In the genomic region with DNA sequence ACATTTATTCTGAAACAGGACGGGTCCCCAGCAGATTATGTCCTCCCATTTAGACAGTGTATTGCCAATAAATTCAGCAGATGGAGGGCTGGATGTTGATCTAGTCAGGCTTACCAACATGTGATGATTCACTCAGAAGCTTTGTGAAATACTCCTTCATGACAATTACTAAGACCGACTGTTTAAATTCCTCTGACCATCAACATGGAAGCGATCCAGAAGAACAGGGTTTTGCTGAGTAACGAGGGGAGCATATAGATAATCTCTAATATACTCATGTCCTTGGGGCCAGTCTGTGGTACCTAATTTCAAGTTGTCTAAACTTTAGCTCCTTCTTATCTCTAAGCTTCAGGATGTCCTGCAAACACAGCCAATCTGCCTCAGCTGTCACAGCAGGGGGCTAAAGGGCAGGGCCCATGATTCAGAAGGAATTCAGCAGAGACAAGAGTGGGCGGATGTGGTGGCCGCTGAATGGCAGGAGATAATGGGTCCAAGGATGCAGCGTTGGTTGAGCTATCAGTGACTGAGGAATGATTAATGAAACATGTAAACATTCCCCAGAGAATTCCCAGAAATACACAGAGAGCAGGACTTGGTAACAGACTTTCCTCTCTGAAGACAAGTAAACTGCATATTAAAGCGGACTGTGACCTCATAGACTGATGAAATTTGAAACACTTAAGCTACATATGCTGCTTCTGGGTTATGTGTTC, we compare ENCODE assay signal across 1 cellular context.
TF ChIP-seq lines count a peak whose summit lies in the region.

No MANE protein-coding gene starts in this region.

TF ChIP-seq in HepG2, 621 proteins besides CTCF, POLR2A, EP300 and RAD21 (continued from another document and continues in another):
- TF ChIP-seq, protein P1, sequence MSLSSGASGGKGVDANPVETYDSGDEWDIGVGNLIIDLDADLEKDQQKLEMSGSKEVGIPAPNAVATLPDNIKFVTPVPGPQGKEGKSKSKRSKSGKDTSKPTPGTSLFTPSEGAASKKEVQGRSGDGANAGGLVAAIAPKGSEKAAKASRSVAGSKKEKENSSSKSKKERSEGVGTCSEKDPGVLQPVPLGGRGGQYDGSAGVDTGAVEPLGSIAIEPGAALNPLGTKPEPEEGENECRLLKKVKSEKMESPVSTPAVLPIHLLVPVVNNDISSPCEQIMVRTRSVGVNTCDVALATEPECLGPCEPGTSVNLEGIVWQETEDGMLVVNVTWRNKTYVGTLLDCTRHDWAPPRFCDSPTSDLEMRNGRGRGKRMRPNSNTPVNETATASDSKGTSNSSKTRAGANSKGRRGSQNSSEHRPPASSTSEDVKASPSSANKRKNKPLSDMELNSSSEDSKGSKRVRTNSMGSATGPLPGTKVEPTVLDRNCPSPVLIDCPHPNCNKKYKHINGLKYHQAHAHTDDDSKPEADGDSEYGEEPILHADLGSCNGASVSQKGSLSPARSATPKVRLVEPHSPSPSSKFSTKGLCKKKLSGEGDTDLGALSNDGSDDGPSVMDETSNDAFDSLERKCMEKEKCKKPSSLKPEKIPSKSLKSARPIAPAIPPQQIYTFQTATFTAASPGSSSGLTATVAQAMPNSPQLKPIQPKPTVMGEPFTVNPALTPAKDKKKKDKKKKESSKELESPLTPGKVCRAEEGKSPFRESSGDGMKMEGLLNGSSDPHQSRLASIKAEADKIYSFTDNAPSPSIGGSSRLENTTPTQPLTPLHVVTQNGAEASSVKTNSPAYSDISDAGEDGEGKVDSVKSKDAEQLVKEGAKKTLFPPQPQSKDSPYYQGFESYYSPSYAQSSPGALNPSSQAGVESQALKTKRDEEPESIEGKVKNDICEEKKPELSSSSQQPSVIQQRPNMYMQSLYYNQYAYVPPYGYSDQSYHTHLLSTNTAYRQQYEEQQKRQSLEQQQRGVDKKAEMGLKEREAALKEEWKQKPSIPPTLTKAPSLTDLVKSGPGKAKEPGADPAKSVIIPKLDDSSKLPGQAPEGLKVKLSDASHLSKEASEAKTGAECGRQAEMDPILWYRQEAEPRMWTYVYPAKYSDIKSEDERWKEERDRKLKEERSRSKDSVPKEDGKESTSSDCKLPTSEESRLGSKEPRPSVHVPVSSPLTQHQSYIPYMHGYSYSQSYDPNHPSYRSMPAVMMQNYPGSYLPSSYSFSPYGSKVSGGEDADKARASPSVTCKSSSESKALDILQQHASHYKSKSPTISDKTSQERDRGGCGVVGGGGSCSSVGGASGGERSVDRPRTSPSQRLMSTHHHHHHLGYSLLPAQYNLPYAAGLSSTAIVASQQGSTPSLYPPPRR (CRISPR knock-in tag; IDR thresholded peaks at IDR 0.05; ENCODE audit: borderline replicate concordance) = peak; percentile 76; the same call in 1 of the 2 replicates
- TF ChIP-seq, protein P2, sequence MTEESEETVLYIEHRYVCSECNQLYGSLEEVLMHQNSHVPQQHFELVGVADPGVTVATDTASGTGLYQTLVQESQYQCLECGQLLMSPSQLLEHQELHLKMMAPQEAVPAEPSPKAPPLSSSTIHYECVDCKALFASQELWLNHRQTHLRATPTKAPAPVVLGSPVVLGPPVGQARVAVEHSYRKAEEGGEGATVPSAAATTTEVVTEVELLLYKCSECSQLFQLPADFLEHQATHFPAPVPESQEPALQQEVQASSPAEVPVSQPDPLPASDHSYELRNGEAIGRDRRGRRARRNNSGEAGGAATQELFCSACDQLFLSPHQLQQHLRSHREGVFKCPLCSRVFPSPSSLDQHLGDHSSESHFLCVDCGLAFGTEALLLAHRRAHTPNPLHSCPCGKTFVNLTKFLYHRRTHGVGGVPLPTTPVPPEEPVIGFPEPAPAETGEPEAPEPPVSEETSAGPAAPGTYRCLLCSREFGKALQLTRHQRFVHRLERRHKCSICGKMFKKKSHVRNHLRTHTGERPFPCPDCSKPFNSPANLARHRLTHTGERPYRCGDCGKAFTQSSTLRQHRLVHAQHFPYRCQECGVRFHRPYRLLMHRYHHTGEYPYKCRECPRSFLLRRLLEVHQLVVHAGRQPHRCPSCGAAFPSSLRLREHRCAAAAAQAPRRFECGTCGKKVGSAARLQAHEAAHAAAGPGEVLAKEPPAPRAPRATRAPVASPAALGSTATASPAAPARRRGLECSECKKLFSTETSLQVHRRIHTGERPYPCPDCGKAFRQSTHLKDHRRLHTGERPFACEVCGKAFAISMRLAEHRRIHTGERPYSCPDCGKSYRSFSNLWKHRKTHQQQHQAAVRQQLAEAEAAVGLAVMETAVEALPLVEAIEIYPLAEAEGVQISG (CRISPR knock-in tag; IDR thresholded peaks at IDR 0.05) = peak; percentile 81
- TF ChIP-seq, protein P3, sequence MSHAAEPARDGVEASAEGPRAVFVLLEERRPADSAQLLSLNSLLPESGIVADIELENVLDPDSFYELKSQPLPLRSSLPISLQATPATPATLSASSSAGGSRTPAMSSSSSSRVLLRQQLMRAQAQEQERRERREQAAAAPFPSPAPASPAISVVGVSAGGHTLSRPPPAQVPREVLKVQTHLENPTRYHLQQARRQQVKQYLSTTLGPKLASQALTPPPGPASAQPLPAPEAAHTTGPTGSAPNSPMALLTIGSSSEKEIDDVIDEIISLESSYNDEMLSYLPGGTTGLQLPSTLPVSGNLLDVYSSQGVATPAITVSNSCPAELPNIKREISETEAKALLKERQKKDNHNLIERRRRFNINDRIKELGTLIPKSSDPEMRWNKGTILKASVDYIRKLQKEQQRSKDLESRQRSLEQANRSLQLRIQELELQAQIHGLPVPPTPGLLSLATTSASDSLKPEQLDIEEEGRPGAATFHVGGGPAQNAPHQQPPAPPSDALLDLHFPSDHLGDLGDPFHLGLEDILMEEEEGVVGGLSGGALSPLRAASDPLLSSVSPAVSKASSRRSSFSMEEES (CRISPR knock-in tag; IDR thresholded peaks at IDR 0.05) = peak; percentile 85
- TF ChIP-seq GFI1 (CRISPR knock-in tag; IDR thresholded peaks at IDR 0.05; ENCODE audit: borderline replicate concordance) (peak; percentile 92), REPIN1 (CRISPR knock-in tag; IDR thresholded peaks at IDR 0.05; ENCODE audit: borderline replicate concordance, low read depth) (no peak; the same call in 1 of the 2 replicates), ZNF563 (CRISPR knock-in tag; IDR thresholded peaks at IDR 0.05) (no peak), ZMYM3 (CRISPR knock-in tag; IDR thresholded peaks at IDR 0.05) (peak; percentile 84), CENPX (CRISPR knock-in tag; IDR thresholded peaks at IDR 0.05) (no peak), ATRX (CRISPR knock-in tag; IDR thresholded peaks at IDR 0.05; ENCODE audit: borderline replicate concordance) (no peak), HDAC1 (CRISPR knock-in tag; IDR thresholded peaks at IDR 0.05) (peak; percentile 94), ELF4 (CRISPR knock-in tag; IDR thresholded peaks at IDR 0.05; ENCODE audit: borderline replicate concordance) (no peak), KLF13 (CRISPR knock-in tag; IDR thresholded peaks at IDR 0.05) (no peak), ZFP36 (IDR thresholded peaks at IDR 0.05; ENCODE audit: borderline replicate concordance, low read depth, low read length, partially characterized antibody) (peak; percentile 51), SIX4 (CRISPR knock-in tag; IDR thresholded peaks at IDR 0.05) (peak; percentile 64), SAP130 (CRISPR knock-in tag; IDR thresholded peaks at IDR 0.05; ENCODE audit: low read depth) (peak; percentile 85), PITX1 (CRISPR knock-in tag; IDR thresholded peaks at IDR 0.05) (peak; percentile 92), ZSCAN12 (CRISPR knock-in tag; IDR thresholded peaks at IDR 0.05) (no peak), NCOR1 (IDR thresholded peaks at IDR 0.05; ENCODE audit: borderline replicate concordance, low read length) (peak; percentile 78; the same call in 1 of the 2 replicates), ZNF496 (CRISPR knock-in tag; IDR thresholded peaks at IDR 0.05; ENCODE audit: insufficient replicate concordance) (no peak), PPARG (CRISPR knock-in tag; conservative IDR thresholded peaks at IDR 0.05) (peak; percentile 92), ZNF329 (CRISPR knock-in tag; IDR thresholded peaks at IDR 0.05; ENCODE audit: low read depth) (no peak)
- TF ChIP-seq, protein P4, sequence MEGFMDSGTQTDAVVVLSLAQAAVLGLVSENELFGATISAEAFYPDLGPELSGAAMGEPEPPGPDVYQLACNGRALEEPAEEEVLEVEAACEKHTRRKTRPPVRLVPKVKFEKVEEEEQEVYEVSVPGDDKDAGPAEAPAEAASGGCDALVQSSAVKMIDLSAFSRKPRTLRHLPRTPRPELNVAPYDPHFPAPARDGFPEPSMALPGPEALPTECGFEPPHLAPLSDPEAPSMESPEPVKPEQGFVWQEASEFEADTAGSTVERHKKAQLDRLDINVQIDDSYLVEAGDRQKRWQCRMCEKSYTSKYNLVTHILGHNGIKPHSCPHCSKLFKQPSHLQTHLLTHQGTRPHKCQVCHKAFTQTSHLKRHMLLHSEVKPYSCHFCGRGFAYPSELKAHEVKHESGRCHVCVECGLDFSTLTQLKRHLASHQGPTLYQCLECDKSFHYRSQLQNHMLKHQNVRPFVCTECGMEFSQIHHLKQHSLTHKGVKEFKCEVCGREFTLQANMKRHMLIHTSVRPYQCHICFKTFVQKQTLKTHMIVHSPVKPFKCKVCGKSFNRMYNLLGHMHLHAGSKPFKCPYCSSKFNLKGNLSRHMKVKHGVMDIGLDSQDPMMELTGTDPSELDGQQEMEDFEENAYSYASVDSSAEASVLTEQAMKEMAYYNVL (CRISPR knock-in tag; IDR thresholded peaks at IDR 0.05; ENCODE audit: borderline replicate concordance) = peak; percentile 81
- TF ChIP-seq, protein P5, sequence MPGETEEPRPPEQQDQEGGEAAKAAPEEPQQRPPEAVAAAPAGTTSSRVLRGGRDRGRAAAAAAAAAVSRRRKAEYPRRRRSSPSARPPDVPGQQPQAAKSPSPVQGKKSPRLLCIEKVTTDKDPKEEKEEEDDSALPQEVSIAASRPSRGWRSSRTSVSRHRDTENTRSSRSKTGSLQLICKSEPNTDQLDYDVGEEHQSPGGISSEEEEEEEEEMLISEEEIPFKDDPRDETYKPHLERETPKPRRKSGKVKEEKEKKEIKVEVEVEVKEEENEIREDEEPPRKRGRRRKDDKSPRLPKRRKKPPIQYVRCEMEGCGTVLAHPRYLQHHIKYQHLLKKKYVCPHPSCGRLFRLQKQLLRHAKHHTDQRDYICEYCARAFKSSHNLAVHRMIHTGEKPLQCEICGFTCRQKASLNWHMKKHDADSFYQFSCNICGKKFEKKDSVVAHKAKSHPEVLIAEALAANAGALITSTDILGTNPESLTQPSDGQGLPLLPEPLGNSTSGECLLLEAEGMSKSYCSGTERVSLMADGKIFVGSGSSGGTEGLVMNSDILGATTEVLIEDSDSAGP (CRISPR knock-in tag; IDR thresholded peaks at IDR 0.05; ENCODE audit: borderline replicate concordance) = peak; percentile 47
- TF ChIP-seq, protein P6, sequence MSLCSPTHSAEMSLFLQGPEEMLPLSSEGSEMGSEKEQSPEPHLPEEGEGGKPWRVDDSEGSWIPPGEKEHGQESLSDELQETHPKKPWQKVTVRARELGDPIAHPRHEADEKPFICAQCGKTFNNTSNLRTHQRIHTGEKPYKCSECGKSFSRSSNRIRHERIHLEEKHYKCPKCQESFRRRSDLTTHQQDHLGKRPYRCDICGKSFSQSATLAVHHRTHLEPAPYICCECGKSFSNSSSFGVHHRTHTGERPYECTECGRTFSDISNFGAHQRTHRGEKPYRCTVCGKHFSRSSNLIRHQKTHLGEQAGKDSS (CRISPR knock-in tag; IDR thresholded peaks at IDR 0.05; ENCODE audit: borderline replicate concordance, low read depth) = peak; percentile 56; the same call in 1 of the 2 replicates
- TF ChIP-seq, protein P7, sequence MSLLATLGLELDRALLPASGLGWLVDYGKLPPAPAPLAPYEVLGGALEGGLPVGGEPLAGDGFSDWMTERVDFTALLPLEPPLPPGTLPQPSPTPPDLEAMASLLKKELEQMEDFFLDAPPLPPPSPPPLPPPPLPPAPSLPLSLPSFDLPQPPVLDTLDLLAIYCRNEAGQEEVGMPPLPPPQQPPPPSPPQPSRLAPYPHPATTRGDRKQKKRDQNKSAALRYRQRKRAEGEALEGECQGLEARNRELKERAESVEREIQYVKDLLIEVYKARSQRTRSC (CRISPR knock-in tag; IDR thresholded peaks at IDR 0.05; ENCODE audit: low read depth) = no peak
- TF ChIP-seq, protein P8, sequence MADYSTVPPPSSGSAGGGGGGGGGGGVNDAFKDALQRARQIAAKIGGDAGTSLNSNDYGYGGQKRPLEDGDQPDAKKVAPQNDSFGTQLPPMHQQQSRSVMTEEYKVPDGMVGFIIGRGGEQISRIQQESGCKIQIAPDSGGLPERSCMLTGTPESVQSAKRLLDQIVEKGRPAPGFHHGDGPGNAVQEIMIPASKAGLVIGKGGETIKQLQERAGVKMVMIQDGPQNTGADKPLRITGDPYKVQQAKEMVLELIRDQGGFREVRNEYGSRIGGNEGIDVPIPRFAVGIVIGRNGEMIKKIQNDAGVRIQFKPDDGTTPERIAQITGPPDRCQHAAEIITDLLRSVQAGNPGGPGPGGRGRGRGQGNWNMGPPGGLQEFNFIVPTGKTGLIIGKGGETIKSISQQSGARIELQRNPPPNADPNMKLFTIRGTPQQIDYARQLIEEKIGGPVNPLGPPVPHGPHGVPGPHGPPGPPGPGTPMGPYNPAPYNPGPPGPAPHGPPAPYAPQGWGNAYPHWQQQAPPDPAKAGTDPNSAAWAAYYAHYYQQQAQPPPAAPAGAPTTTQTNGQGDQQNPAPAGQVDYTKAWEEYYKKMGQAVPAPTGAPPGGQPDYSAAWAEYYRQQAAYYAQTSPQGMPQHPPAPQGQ (CRISPR knock-in tag; IDR thresholded peaks at IDR 0.05; ENCODE audit: borderline replicate concordance) = no peak
- TF ChIP-seq, protein P9, sequence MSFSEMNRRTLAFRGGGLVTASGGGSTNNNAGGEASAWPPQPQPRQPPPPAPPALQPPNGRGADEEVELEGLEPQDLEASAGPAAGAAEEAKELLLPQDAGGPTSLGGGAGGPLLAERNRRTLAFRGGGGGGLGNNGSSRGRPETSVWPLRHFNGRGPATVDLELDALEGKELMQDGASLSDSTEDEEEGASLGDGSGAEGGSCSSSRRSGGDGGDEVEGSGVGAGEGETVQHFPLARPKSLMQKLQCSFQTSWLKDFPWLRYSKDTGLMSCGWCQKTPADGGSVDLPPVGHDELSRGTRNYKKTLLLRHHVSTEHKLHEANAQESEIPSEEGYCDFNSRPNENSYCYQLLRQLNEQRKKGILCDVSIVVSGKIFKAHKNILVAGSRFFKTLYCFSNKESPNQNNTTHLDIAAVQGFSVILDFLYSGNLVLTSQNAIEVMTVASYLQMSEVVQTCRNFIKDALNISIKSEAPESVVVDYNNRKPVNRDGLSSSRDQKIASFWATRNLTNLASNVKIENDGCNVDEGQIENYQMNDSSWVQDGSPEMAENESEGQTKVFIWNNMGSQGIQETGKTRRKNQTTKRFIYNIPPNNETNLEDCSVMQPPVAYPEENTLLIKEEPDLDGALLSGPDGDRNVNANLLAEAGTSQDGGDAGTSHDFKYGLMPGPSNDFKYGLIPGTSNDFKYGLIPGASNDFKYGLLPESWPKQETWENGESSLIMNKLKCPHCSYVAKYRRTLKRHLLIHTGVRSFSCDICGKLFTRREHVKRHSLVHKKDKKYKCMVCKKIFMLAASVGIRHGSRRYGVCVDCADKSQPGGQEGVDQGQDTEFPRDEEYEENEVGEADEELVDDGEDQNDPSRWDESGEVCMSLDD (CRISPR knock-in tag; IDR thresholded peaks at IDR 0.05; ENCODE audit: borderline replicate concordance) = peak; percentile 19; the same call in 1 of the 2 replicates
- TF ChIP-seq, protein P10, sequence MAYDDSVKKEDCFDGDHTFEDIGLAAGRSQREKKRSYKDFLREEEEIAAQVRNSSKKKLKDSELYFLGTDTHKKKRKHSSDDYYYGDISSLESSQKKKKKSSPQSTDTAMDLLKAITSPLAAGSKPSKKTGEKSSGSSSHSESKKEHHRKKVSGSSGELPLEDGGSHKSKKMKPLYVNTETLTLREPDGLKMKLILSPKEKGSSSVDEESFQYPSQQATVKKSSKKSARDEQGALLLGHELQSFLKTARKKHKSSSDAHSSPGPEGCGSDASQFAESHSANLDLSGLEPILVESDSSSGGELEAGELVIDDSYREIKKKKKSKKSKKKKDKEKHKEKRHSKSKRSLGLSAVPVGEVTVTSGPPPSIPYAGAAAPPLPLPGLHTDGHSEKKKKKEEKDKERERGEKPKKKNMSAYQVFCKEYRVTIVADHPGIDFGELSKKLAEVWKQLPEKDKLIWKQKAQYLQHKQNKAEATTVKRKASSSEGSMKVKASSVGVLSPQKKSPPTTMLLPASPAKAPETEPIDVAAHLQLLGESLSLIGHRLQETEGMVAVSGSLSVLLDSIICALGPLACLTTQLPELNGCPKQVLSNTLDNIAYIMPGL (CRISPR knock-in tag; IDR thresholded peaks at IDR 0.05; ENCODE audit: borderline replicate concordance in 1 of 2, low read depth in 1 of 2) = peak in 1 of 2 experiments; percentile 68; a peak in 1 of 4 replicates
